13 cellular contexts compared by ENCODE assay signal in the genomic region with DNA sequence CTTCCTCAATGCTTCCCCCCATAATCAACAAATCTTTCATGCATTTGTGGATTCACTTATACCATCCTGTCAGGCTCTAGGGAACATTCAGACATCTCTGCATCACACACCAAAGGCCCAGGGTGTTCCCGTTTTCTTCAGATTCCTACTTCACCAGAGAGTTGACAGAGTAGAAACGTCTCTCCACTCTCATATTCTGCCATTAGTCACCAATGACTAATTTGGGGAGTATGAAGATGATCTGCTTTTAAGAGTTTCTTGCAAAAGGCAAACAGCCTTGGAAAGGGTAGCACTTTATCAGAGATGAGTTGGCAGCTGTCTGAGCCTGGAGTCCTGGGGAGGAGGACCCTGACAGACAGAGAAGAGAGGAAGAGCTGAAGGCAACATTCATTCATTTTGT. TPM values are rescaled to one million over a fixed set of nuclear protein-coding genes. Genes with fewer than 3 reads are reported as not detected.
DNase-seq lines count a peak whose midpoint lies in the region; ATAC-seq and TF ChIP-seq lines count a peak whose summit lies in the region.
"Had no signal": no experiment of that assay in that cellular context is flagged by ENCODE, and none has a peak within 500 bp of the region (broad histone marks: within the 10 kb centered on the region; RNA-seq: fewer than 3 reads in every experiment).

No MANE protein-coding gene starts in this region.

- H3K27me3 Mint-ChIP-seq in chondrocyte (ENCODE audit: low read depth) (no peaks in the 10 kb centered on the region), endodermal cell (ENCODE audit: insufficient read depth) (peaks cover 32% of the 10 kb centered on the region)

- 0 out of 2 replicates have a peak overlapping the region, but pooled peaks have one; percentile 28 for H2BK20ac ChIP-seq in IMR-90 (ENCODE audit: low read depth, low read length)

- peak overlapping the region; percentile 23; the same call in 1 of the 3 replicates for H2BK15ac ChIP-seq in IMR-90 (ENCODE audit: low read depth, low read length)

- H3K9me3 ChIP-seq in IMR-90 (ENCODE audit: control insufficient read depth, insufficient read depth, low read length) (no peaks in the 10 kb centered on the region), endodermal cell (ENCODE audit: control insufficient read depth, low read length) (no peaks in the 10 kb centered on the region)
- H3K9me3 ChIP-seq: SJSA1 had no signal

- H3K9me3 Mint-ChIP-seq in chondrocyte (ENCODE audit: low read depth) = no peaks in the 10 kb centered on the region
- no peaks in the 10 kb centered on the region for H3K9me3 Mint-ChIP-seq in endodermal cell

- CTCF ChIA-PET in IMR-90 (lab: Yijun Ruan, JAX) = no interaction called here

- H3K27me3 ChIP-seq in IMR-90 (ENCODE audit: control insufficient read depth, insufficient read depth, low read length) (peaks cover 2% of the 10 kb centered on the region; the same call in 1 of the 2 replicates), endodermal cell (ENCODE audit: control insufficient read depth, insufficient read depth, low read length, poor library complexity, severe bottlenecking) (peaks cover 17% of the 10 kb centered on the region)

- H2BK5ac ChIP-seq in IMR-90 (ENCODE audit: low read depth, low read length, poor library complexity, severe bottlenecking) = no peak overlapping the region

- H3K56ac ChIP-seq in IMR-90 (ENCODE audit: extremely low read depth, insufficient read depth, low read length) = no peak overlapping the region

- no CpG with 5 or more reads among the region's 2 CpGs for WGBS in IMR-90 (ENCODE audit: extremely low coverage in 2 of 2, insufficient read length in 1 of 2), 2 experiments
- 60 to 86% methylated on average over 1 to 2 of the region's 2 CpGs for WGBS in endodermal cell (ENCODE audit: insufficient coverage in 1 of 2, insufficient read length in 1 of 2), 2 experiments

- H3K36me3 ChIP-seq in IMR-90 (ENCODE audit: control insufficient read depth, insufficient read depth, low read length) (no peaks in the 10 kb centered on the region), endodermal cell (ENCODE audit: control insufficient read depth, insufficient read depth, low read length) (no peaks in the 10 kb centered on the region)
- H3K36me3 ChIP-seq: SJSA1 had no signal

- H3K4me2 ChIP-seq in IMR-90 (ENCODE audit: low read depth, low read length) = no peak overlapping the region

- H4K8ac ChIP-seq in IMR-90 (ENCODE audit: low read depth in 2 of 2, low read length in 2 of 2) = no peak overlapping the region

- no peak overlapping the region for H3K4me3 ChIP-seq in IMR-90 (ENCODE audit: insufficient read depth, low read depth, low read length)
- H3K4me3 ChIP-seq in endodermal cell (ENCODE audit: low read length) = no peak overlapping the region
- H3K4me3 ChIP-seq: SJSA1 had no signal

- H3K23ac ChIP-seq in IMR-90 (ENCODE audit: low read depth, low read length) = no peak overlapping the region

- H3K79me1 ChIP-seq in IMR-90 (ENCODE audit: low read depth in 1 of 2, low read length in 2 of 2) = no peaks in the 10 kb centered on the region

- no peak overlapping the region for H2AK9ac ChIP-seq in IMR-90 (replicated peaks; ENCODE audit: low read depth, low read length, poor library complexity)

- intact Hi-C loops in IMR-90 (cut with micrococcal nuclease) = no loop called here

- BruUV-seq in IMR-90 (replicated peaks; lab: Mats Ljungman, UMichigan) = no TSS peak

- H3K36me3 Mint-ChIP-seq in chondrocyte (ENCODE audit: low read depth) (no peaks in the 10 kb centered on the region), endodermal cell (ENCODE audit: low read depth) (no peaks in the 10 kb centered on the region)

- no peak overlapping the region for H3K18ac ChIP-seq in IMR-90 (ENCODE audit: low read depth, low read length)

- no peak overlapping the region for H3K4me3 Mint-ChIP-seq in chondrocyte (ENCODE audit: unreplicated experiment)
- H3K4me3 Mint-ChIP-seq in endodermal cell = no peak overlapping the region

- H3K9me1 ChIP-seq in IMR-90 (ENCODE audit: insufficient read depth, low read length) = peaks cover 6% of the 10 kb centered on the region; the same call in 1 of the 2 replicates

- H4K20me1 ChIP-seq in IMR-90 (ENCODE audit: insufficient read depth, low read length) = no peaks in the 10 kb centered on the region

- TF ChIP-seq CTCF in IMR-90 (conservative IDR thresholded peaks at IDR 0.05; ENCODE audit: low read depth, low read length) = no peak
- TF ChIP-seq CTCF in chondrocyte (IDR thresholded peaks at IDR 0.05) = no peak
- TF ChIP-seq CTCF in omental fat pad (IDR thresholded peaks at IDR 0.05) = no peak
- no peak for TF ChIP-seq CTCF in GM13977 (IDR thresholded peaks at IDR 0.05; ENCODE audit: extremely low read depth, insufficient read depth, missing control alignments)
- no peak for TF ChIP-seq CTCF in endodermal cell (conservative IDR thresholded peaks at IDR 0.05)

- H3K4ac ChIP-seq in IMR-90 (ENCODE audit: low read depth, low read length) = no peak overlapping the region

- no peak overlapping the region for H3K14ac ChIP-seq in IMR-90 (replicated peaks; ENCODE audit: low read depth, low read length)

- no peak overlapping the region for H2AFZ ChIP-seq in IMR-90 (replicated peaks; ENCODE audit: low read length, poor library complexity)

- H3K9ac ChIP-seq in IMR-90 (ENCODE audit: low read depth, low read length) (no peak overlapping the region), endodermal cell (ENCODE audit: extremely low read depth, low read length, poor library complexity, severe bottlenecking) (no peak overlapping the region)

- H4K91ac ChIP-seq in IMR-90 (ENCODE audit: insufficient read depth, low read depth, low read length) = no peak overlapping the region

- dilution Hi-C loops in IMR-90 (cut with HindIII; ENCODE audit: low sequenced_read_pairs, unreplicated experiment) = no loop called here

- no peak for TF ChIP-seq RAD21 in IMR-90 (IDR thresholded peaks at IDR 0.05; ENCODE audit: low read length)

- H3K4me1 ChIP-seq in IMR-90 (ENCODE audit: control insufficient read depth, insufficient read depth, low read length) (peaks cover 13% of the 10 kb centered on the region), endodermal cell (ENCODE audit: control insufficient read depth, insufficient read depth, low read length) (peaks cover 9% of the 10 kb centered on the region)

- H3K27ac Mint-ChIP-seq in chondrocyte (ENCODE audit: unreplicated experiment) (peak overlapping the region; percentile 74), endodermal cell (no peak overlapping the region)

- ATAC-seq in IMR-90 (ENCODE audit: low read depth) = peak; percentile 81
- peak; percentile 58 for ATAC-seq in omental fat pad (ENCODE audit: low FRiP score)

- POLR2A ChIA-PET in IMR-90 (lab: Charles Lee; ENCODE audit: unreplicated experiment) = no interaction called here

- H4K5ac ChIP-seq in IMR-90 (ENCODE audit: low read depth, low read length) = no peak overlapping the region

- peaks cover 39% of the 10 kb centered on the region for H3K4me1 Mint-ChIP-seq in chondrocyte (ENCODE audit: low read depth)
- H3K4me1 Mint-ChIP-seq in endodermal cell = peaks cover 21% of the 10 kb centered on the region

- DNase-seq in Daoy (ENCODE audit: low read depth) (peak; percentile 73), IMR-90 (peak; percentile 83), chondrocyte (ENCODE audit: low spot score) (no peak), omental fat pad (ENCODE audit: low spot score) (no peak), GM13977 (ENCODE audit: low spot score) (no peak), NAMALWA (ENCODE audit: low spot score) (no peak), endodermal cell (no peak)
- DNase-seq: activated CD4-positive, alpha-beta T cell treated with anti-CD3 and anti-CD28 coated beads for 48 hours; anterior cingulate cortex; DMS79 treated with DMSO at 0.1 percent for 48 hours; NCI-H345; stimulated activated CD4-positive, alpha-beta T cell treated with anti-CD3 and anti-CD28 coated beads, Interleukin-2, amount 100 ng/mL, for 48 hours had no signal

- no peak for TF ChIP-seq POLR2A in IMR-90 (IDR thresholded peaks at IDR 0.05; ENCODE audit: low read depth, low read length)

- no peak overlapping the region for H2BK120ac ChIP-seq in IMR-90 (ENCODE audit: low read depth, low read length)

- H3K27ac ChIP-seq in IMR-90 (ENCODE audit: insufficient read depth, low read length) (no peak overlapping the region), endodermal cell (ENCODE audit: low read depth, low read length) (no peak overlapping the region)
- H3K27ac ChIP-seq: SJSA1 had no signal

- no peak overlapping the region for H2AK5ac ChIP-seq in IMR-90 (ENCODE audit: low read depth, low read length)

- in situ Hi-C loops in IMR-90 (cut with MboI; ENCODE audit: low sequenced_read_pairs) (no loop called here), GM13977 (cut with MboI; ENCODE audit: low pct_unique_long_range_greater_than_20kb, low sequenced_read_pairs, unreplicated experiment) (no loop called here)

TF ChIP-seq in IMR-90, 13 proteins besides CTCF, POLR2A, EP300 and RAD21:
- TF ChIP-seq CEBPB (IDR thresholded peaks at IDR 0.05; ENCODE audit: low read depth, low read length) = peak; percentile 51; the same call in 1 of the 2 replicates
- TF ChIP-seq MAZ (IDR thresholded peaks at IDR 0.05; ENCODE audit: borderline replicate concordance, low read depth, low read length) = no peak
- TF ChIP-seq FOS (IDR thresholded peaks at IDR 0.05; ENCODE audit: low read depth, low read length) = peak; percentile 46; the same call in 1 of the 2 replicates
- TF ChIP-seq, protein P1, sequence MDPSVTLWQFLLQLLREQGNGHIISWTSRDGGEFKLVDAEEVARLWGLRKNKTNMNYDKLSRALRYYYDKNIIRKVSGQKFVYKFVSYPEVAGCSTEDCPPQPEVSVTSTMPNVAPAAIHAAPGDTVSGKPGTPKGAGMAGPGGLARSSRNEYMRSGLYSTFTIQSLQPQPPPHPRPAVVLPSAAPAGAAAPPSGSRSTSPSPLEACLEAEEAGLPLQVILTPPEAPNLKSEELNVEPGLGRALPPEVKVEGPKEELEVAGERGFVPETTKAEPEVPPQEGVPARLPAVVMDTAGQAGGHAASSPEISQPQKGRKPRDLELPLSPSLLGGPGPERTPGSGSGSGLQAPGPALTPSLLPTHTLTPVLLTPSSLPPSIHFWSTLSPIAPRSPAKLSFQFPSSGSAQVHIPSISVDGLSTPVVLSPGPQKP (IDR thresholded peaks at IDR 0.05; ENCODE audit: borderline replicate concordance, low read depth, low read length) = no peak

RNA-seq across cellular contexts. Expression of a gene that starts 55.8 kb away (rescaled TPM):
- total RNA-seq in Daoy (2014; rRNA removed; shearing (Covaris generic)) = 12.7 and 20.5 TPM in 2 replicates
- total RNA-seq in IMR-90 (2012; rRNA removed) (2.5 and 4.1 TPM in 2 replicates), chondrocyte (0.68 to 1.7 TPM (median 1.6 TPM) in 3 replicates), omental fat pad (1 to 10 TPM in 3 of 4 donors, under 1 TPM in 1; 0.84 to 5.8 (median 2.9) TPM), endodermal cell (1 to 10 TPM in 1 of 2 donors, under 1 TPM in 1; 0.86 to 1.8 TPM)
- polyA plus RNA-seq in IMR-90 (2012; rRNA removed) = 1.2 and 1.8 TPM in 2 replicates
- 0.61 and 1.7 TPM in 2 replicates for polyA plus RNA-seq in IMR-90 (2012; cell fraction: cytosol; rRNA removed)
- 0.34 and 0.88 TPM in 2 replicates for polyA plus RNA-seq in IMR-90 (2012; cell fraction: nucleus; rRNA removed; ENCODE audit: low replicate concordance)
- polyA plus RNA-seq in endodermal cell (2013, experiment 1 of 2) = 0.36 TPM
- polyA plus RNA-seq in endodermal cell (2013, experiment 2 of 2) = 0.37 TPM

Comparison
In these comparisons a context has a peak if more than half of its experiments do, and no peak if none do; other contexts are left out.
1. DNase-seq: peak in Daoy (single experiment) and IMR-90 (single experiment); none in chondrocyte (single experiment), omental fat pad (single experiment), GM13977 (single experiment), NAMALWA (single experiment) and endodermal cell (single experiment).